1 cellular context compared by ENCODE assay signal in the genomic region with DNA sequence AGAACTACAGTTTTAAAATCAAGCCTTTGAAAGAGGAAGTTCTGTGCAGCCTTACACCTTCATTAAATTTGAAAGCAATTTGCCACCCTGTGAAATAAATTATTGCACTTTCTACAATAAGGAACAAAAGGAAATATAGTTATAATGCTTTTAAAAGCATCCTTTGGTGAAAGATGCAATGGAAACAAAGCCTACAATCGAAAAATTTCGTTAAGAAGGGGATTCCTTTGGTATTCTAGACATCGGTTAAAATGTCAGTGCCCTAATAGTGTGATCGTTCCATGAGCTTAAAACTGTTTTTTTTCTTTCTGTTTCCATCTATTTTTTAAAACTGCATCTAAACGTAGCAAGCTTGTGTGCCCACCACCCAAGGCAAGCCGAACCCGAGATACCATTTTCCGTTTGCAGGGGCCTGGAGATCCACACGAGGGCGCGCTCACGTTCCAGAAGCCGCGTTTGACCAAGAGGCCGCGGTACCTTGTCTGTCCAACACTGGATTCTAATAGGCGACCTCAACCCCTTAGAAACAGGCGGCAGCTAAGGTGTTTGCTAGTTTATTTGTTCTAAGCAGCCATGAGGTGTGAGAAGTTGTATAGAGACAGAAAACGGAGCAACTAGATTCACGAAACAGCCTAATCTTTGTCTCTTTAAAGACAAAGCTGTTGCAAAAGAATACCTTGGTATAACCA.
TF ChIP-seq lines count a peak whose summit lies in the region.

No MANE protein-coding gene starts in this region.

TF ChIP-seq in HepG2, 621 proteins besides CTCF, POLR2A, EP300 and RAD21 (continued from another document):
- TF ChIP-seq ZNF710 (CRISPR knock-in tag; IDR thresholded peaks at IDR 0.05; ENCODE audit: borderline replicate concordance) = no peak
- no peak for TF ChIP-seq MAF1 (CRISPR knock-in tag; IDR thresholded peaks at IDR 0.05; ENCODE audit: borderline replicate concordance)
